8 cellular contexts compared by ENCODE assay signal in the genomic region with DNA sequence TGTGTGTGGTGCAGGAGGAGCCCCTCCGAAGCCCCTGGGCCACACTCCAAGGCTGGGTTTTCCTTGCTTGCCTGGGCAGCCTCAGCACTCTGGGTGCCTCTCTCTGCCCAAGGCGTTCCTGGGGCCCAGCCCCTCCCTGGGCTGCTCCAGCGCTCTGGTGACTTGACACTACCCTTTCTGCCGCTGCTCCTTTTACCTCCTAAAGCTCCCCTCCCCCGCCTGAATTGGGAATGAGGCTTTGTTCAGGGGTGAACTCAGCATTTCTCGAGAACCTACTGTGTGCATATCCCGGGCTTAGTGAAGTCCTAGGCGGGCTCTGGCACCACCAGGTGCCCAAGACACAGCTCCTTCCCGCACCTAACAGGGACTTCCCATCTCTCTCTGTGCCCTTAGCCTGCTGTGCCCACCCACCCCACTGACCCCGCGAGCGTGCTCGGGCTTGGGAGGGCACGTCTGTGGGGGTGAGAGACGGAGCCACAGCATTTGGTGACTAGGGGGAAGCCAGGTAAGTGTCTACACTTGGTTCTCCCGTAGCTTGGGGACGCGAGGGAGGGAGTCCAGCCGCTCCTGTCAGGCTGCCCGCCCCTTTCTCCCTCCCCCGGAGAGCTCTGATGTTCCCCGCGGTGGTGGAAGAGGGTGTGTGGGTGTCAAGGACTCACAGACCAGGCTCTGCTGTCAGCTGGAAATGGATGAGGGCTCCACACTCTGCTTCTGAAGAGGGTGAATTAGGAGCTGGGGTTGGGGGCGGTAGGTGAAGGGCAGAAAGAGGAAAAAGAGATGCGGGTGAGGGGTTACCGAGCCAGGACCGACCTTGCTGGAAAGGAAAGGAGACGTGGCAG. TPM values are rescaled to one million over a fixed set of nuclear protein-coding genes. Genes with fewer than 3 reads are reported as not detected.
DNase-seq lines count a peak whose midpoint lies in the region; ATAC-seq, FAIRE-seq and TF ChIP-seq lines count a peak whose summit lies in the region.

No MANE protein-coding gene starts in this region.

- peak overlapping the region; percentile 96 for H3K4me2 ChIP-seq in HepG2 (ENCODE audit: low read depth, low read length)

- H3K79me2 ChIP-seq in HepG2 (ENCODE audit: insufficient read depth, low read length): peaks cover 25% of the 10 kb centered on the region

- intact Hi-C loops in colonic mucosa (cut with DNase I) (no loop called here), HepG2 (cut with micrococcal nuclease; ENCODE audit: unreplicated experiment) (loop anchor here (5.0 kb wide), 1 partner anchor 68 kb away; no protein-coding TSS in a partner anchor)

- H3K27me3 Mint-ChIP-seq in stimulated activated naive CD8-positive, alpha-beta T cell treated with anti-CD3 and anti-CD28 coated beads, Interleukin-15, amount 100 ng/mL, for 72 hours: peaks cover 57% of the 10 kb centered on the region

- no TSS peak for BruUV-seq in HepG2 (replicated peaks; lab: Mats Ljungman, UMichigan)

- peak overlapping the region; percentile 29 for H2AFZ ChIP-seq in HepG2 (ENCODE audit: low read length)

- H4K20me1 ChIP-seq in HepG2 (ENCODE audit: insufficient read depth, low read length): peaks cover 12% of the 10 kb centered on the region; the same call in 1 of the 2 replicates

- in situ Hi-C loops in HepG2 (cut with HindIII; ENCODE audit: extremely low pct_ligation_motif_present, low pct_unique_long_range_greater_than_20kb): loop anchor here (5.0 kb wide), 1 partner anchor 73 kb away; no protein-coding TSS in a partner anchor

- no peak for TF ChIP-seq RAD21 in HepG2 (CRISPR knock-in tag; IDR thresholded peaks at IDR 0.05)

- no peaks in the 10 kb centered on the region for H3K36me3 ChIP-seq in colonic mucosa
- no peaks in the 10 kb centered on the region for H3K36me3 ChIP-seq in HepG2 (replicated peaks in 1 of 2; ENCODE audit: control insufficient read depth in 1 of 2, insufficient read depth in 2 of 2, low read length in 2 of 2)

- ATAC-seq in HepG2 (peak; percentile 50), HG03460 (IDR thresholded peaks at IDR 0.05; ENCODE audit: unreplicated experiment) (no peak)
- no peak for ATAC-seq in stimulated activated naive CD8-positive, alpha-beta T cell treated with anti-CD3 and anti-CD28 coated beads, Interleukin-15, amount 100 ng/mL, for 72 hours

- WGBS in HepG2 (ENCODE audit: low lambda C conversion rate): 0% methylated on average over 13 of the region's 28 CpGs

- TF ChIP-seq CTCF in GM12875 (IDR thresholded peaks at IDR 0.05; ENCODE audit: borderline replicate concordance, insufficient read depth, low read depth, low read length): no peak
- no peak for TF ChIP-seq CTCF in colonic mucosa (IDR thresholded peaks at IDR 0.05)
- no peak for TF ChIP-seq CTCF in HepG2 (CRISPR knock-in tag; IDR thresholded peaks at IDR 0.05)

- no peak for TF ChIP-seq POLR2A in HepG2 (IDR thresholded peaks at IDR 0.05; ENCODE audit: insufficient read depth in 1 of 2, low read depth in 2 of 2, low read length in 2 of 2)

- H3K4me3 Mint-ChIP-seq in stimulated activated naive CD8-positive, alpha-beta T cell treated with anti-CD3 and anti-CD28 coated beads, Interleukin-15, amount 100 ng/mL, for 72 hours: peak overlapping the region; percentile 91 to 98

- H3K9me3 ChIP-seq in colonic mucosa (no peaks in the 10 kb centered on the region), HepG2 (ENCODE audit: low read length) (no peaks in the 10 kb centered on the region)

- no peaks in the 10 kb centered on the region for H3K9me3 Mint-ChIP-seq in stimulated activated naive CD8-positive, alpha-beta T cell treated with anti-CD3 and anti-CD28 coated beads, Interleukin-15, amount 100 ng/mL, for 72 hours

- H3K4me3 ChIP-seq in GM12875 (ENCODE audit: low read depth, low read length): peak overlapping the region; percentile 56
- peak overlapping the region; percentile 47 for H3K4me3 ChIP-seq in colonic mucosa
- H3K4me3 ChIP-seq in HepG2 (replicated peaks in 1 of 3; ENCODE audit: insufficient read depth in 1 of 3, low read depth in 2 of 3, low read length in 3 of 3): peak overlapping the region; percentile 53 to 77 (median 56)

- no peak overlapping the region for H3K27ac ChIP-seq in colonic mucosa
- no peak overlapping the region for H3K27ac ChIP-seq in HepG2 (ENCODE audit: extremely low read length, insufficient read depth, low read length)

- peaks cover 77% of the 10 kb centered on the region for H3K4me1 Mint-ChIP-seq in stimulated activated naive CD8-positive, alpha-beta T cell treated with anti-CD3 and anti-CD28 coated beads, Interleukin-15, amount 100 ng/mL, for 72 hours

- TF ChIP-seq EP300 in HepG2 (IDR thresholded peaks at IDR 0.05; ENCODE audit: low read depth in 2 of 2, low read length in 2 of 2) (no peak), HepG2 (CRISPR knock-in tag; IDR thresholded peaks at IDR 0.05; ENCODE audit: borderline replicate concordance) (no peak)

- H3K27ac Mint-ChIP-seq in stimulated activated naive CD8-positive, alpha-beta T cell treated with anti-CD3 and anti-CD28 coated beads, Interleukin-15, amount 100 ng/mL, for 72 hours: peak overlapping the region; percentile 61 to 93

- CTCF ChIA-PET in HepG2 (lab: Yijun Ruan, JAX; ENCODE audit: low intra/inter-chr PET ratio, low total read pairs): interaction anchor here (1.2 kb wide), 1 partner anchor 165 kb away, joined by 3 read pairs; no protein-coding TSS in a partner anchor

- POLR2A ChIA-PET in HepG2 (lab: Yijun Ruan, JAX): interaction anchor here (0.6 to 2.7 kb wide), 7 partner anchors 13 to 1273 kb away, joined by 3 to 15 read pairs (median 4); partner anchors contain the start of genes CCDC9B, CHST14 and IVD

- DNase-seq in AG08396 (ENCODE audit: low spot score): peak; percentile 67
- peak; percentile 32 for DNase-seq in SK-N-DZ (ENCODE audit: low spot score)
- DNase-seq in colonic mucosa: peak; percentile 59
- peak; percentile 34 for DNase-seq in HepG2 (ENCODE audit: low spot score)
- DNase-seq in stimulated activated naive CD8-positive, alpha-beta T cell treated with anti-CD3 and anti-CD28 coated beads, Interleukin-15, amount 100 ng/mL, for 72 hours: peak in 1 of 2 donors; percentile 25
- no peak for DNase-seq in NCI-H774 (lab: John Stamatoyannopoulos, UW)

- H3K27me3 ChIP-seq in colonic mucosa: no peaks in the 10 kb centered on the region
- peaks cover 5 to 52% of the 10 kb centered on the region in 2 experiments; a peak in 4 of 5 replicates for H3K27me3 ChIP-seq in HepG2 (ENCODE audit: control insufficient read depth in 1 of 2, insufficient read depth in 2 of 2, low read length in 2 of 2)

- H3K4me1 ChIP-seq in colonic mucosa (peaks cover 10% of the 10 kb centered on the region), HepG2 (ENCODE audit: insufficient read depth, low read length) (peaks cover 75% of the 10 kb centered on the region)

- FAIRE-seq in HepG2 (lab: Jason Lieb, UNC): no peak

- H3K9ac ChIP-seq in colonic mucosa (ENCODE audit: low read depth in 2 of 2, low read length in 2 of 2): peak overlapping the region; percentile 54 to 81
- H3K9ac ChIP-seq in HepG2 (ENCODE audit: insufficient read depth, low read depth, low read length): peak overlapping the region; percentile 56; the same call in 1 of the 2 replicates

RNA-seq across cellular contexts. Expression of gene BAHD1, which starts 1.1 kb away (rescaled TPM):
- polyA plus RNA-seq in SK-N-DZ (2014; cell fraction: cytosol; rRNA removed): 21.6 and 24.7 TPM in 2 replicates
- polyA plus RNA-seq in SK-N-DZ (2014; cell fraction: nucleus; rRNA removed): 34.6 and 44.7 TPM in 2 replicates
- total RNA-seq in colonic mucosa (10 to 100 TPM; 25.3 to 26.3 TPM), HepG2 (2016; rRNA removed; fragmentation: Illumina TruSeq; extraction: Trizol) (8.1 and 8.7 TPM in 2 replicates)
- total RNA-seq in HepG2 (2016; cell fraction: cytosol; rRNA removed; fragmentation: Illumina TruSeq; extraction: Trizol; ENCODE audit: low read depth): 1.8 and 1.9 TPM in 2 replicates
- 7.1 and 8.8 TPM in 2 replicates for total RNA-seq in HepG2 (2016; cell fraction: insoluble cytoplasmic fraction; rRNA removed; fragmentation: Illumina TruSeq; extraction: Trizol)
- 4.5 and 4.7 TPM in 2 replicates for total RNA-seq in HepG2 (2016; cell fraction: membrane; rRNA removed; fragmentation: Illumina TruSeq; extraction: Trizol)
- 9.6 and 13.1 TPM in 2 replicates for total RNA-seq in HepG2 (2016; cell fraction: nucleus; rRNA removed; fragmentation: Illumina TruSeq; extraction: Trizol)
- polyA plus RNA-seq in HepG2 (2011; rRNA removed): 3.3 and 3.8 TPM in 2 replicates
- polyA plus RNA-seq in HepG2 (2011; cell fraction: cytosol; rRNA removed): 2.3 and 2.4 TPM in 2 replicates
- 9.7 and 10.3 TPM in 2 replicates for polyA plus RNA-seq in HepG2 (2011; cell fraction: nucleus; rRNA removed)
- 6.2 and 8.0 TPM in 2 replicates for polyA plus RNA-seq in HepG2 (2012)
- 0.53 and 0.62 TPM in 2 replicates for polyA plus RNA-seq in HepG2 (2016; cell fraction: cytosol; fragmentation: Illumina TruSeq; extraction: Trizol; ENCODE audit: low read depth)
- polyA plus RNA-seq in HepG2 (2016; cell fraction: insoluble cytoplasmic fraction; fragmentation: Illumina TruSeq; extraction: Trizol; ENCODE audit: low read depth): 8.2 and 10.1 TPM in 2 replicates
- 2.1 and 2.2 TPM in 2 replicates for polyA plus RNA-seq in HepG2 (2016; cell fraction: membrane; fragmentation: Illumina TruSeq; extraction: Trizol; ENCODE audit: low read depth)
- polyA plus RNA-seq in HepG2 (2016; cell fraction: nucleus; fragmentation: Illumina TruSeq; extraction: Trizol; ENCODE audit: insufficient read depth, low read depth): 14.7 and 18.8 TPM in 2 replicates
- polyA minus RNA-seq in HepG2 (2011; rRNA and poly(A)+ RNA removed; ENCODE audit: low replicate concordance): 6.1 and 10.5 TPM in 2 replicates
- 3.0 and 3.5 TPM in 2 replicates for polyA minus RNA-seq in HepG2 (2011; cell fraction: cytosol; rRNA and poly(A)+ RNA removed)
- polyA minus RNA-seq in HepG2 (2011; cell fraction: nucleus; rRNA and poly(A)+ RNA removed): 5.3 and 9.8 TPM in 2 replicates

RNA-seq across cellular contexts. Expression of gene CHST14, which starts 31.1 kb away (rescaled TPM):
- polyA plus RNA-seq in SK-N-DZ (2014; cell fraction: cytosol; rRNA removed): 16.2 and 18.3 TPM in 2 replicates
- polyA plus RNA-seq in SK-N-DZ (2014; cell fraction: nucleus; rRNA removed): 5.8 and 7.1 TPM in 2 replicates
- total RNA-seq in colonic mucosa (1 to 10 TPM; 3.9 to 4.5 TPM), HepG2 (2016; rRNA removed; fragmentation: Illumina TruSeq; extraction: Trizol) (6.4 and 12.4 TPM in 2 replicates)
- 1.7 and 1.9 TPM in 2 replicates for total RNA-seq in HepG2 (2016; cell fraction: cytosol; rRNA removed; fragmentation: Illumina TruSeq; extraction: Trizol; ENCODE audit: low read depth)
- total RNA-seq in HepG2 (2016; cell fraction: insoluble cytoplasmic fraction; rRNA removed; fragmentation: Illumina TruSeq; extraction: Trizol): 5.9 and 12.8 TPM in 2 replicates
- total RNA-seq in HepG2 (2016; cell fraction: membrane; rRNA removed; fragmentation: Illumina TruSeq; extraction: Trizol): 6.3 and 7.3 TPM in 2 replicates
- total RNA-seq in HepG2 (2016; cell fraction: nucleus; rRNA removed; fragmentation: Illumina TruSeq; extraction: Trizol): 12.7 and 15.0 TPM in 2 replicates
- polyA plus RNA-seq in HepG2 (2011; rRNA removed): 8.6 and 8.9 TPM in 2 replicates
- polyA plus RNA-seq in HepG2 (2011; cell fraction: cytosol; rRNA removed): 9.6 and 9.8 TPM in 2 replicates
- 4.4 and 4.5 TPM in 2 replicates for polyA plus RNA-seq in HepG2 (2011; cell fraction: nucleus; rRNA removed)
- polyA plus RNA-seq in HepG2 (2012): 9.6 and 9.8 TPM in 2 replicates
- 3.1 and 3.8 TPM in 2 replicates for polyA plus RNA-seq in HepG2 (2016; cell fraction: cytosol; fragmentation: Illumina TruSeq; extraction: Trizol; ENCODE audit: low read depth)
- polyA plus RNA-seq in HepG2 (2016; cell fraction: insoluble cytoplasmic fraction; fragmentation: Illumina TruSeq; extraction: Trizol; ENCODE audit: low read depth): 10.8 and 12.3 TPM in 2 replicates
- 6.3 and 7.2 TPM in 2 replicates for polyA plus RNA-seq in HepG2 (2016; cell fraction: membrane; fragmentation: Illumina TruSeq; extraction: Trizol; ENCODE audit: low read depth)
- polyA plus RNA-seq in HepG2 (2016; cell fraction: nucleus; fragmentation: Illumina TruSeq; extraction: Trizol; ENCODE audit: insufficient read depth, low read depth): 35.3 and 38.8 TPM in 2 replicates
- polyA minus RNA-seq in HepG2 (2011; rRNA and poly(A)+ RNA removed; ENCODE audit: low replicate concordance): 10.7 and 13.2 TPM in 2 replicates
- 7.1 and 8.4 TPM in 2 replicates for polyA minus RNA-seq in HepG2 (2011; cell fraction: cytosol; rRNA and poly(A)+ RNA removed)
- 3.0 and 3.2 TPM in 2 replicates for polyA minus RNA-seq in HepG2 (2011; cell fraction: nucleus; rRNA and poly(A)+ RNA removed)

RNA-seq across cellular contexts. Expression of gene IVD, which starts 34.1 kb away (rescaled TPM):
- polyA plus RNA-seq in SK-N-DZ (2014; cell fraction: cytosol; rRNA removed): 15.4 and 25.4 TPM in 2 replicates
- 44.9 and 45.8 TPM in 2 replicates for polyA plus RNA-seq in SK-N-DZ (2014; cell fraction: nucleus; rRNA removed)
- total RNA-seq in colonic mucosa (10 to 100 TPM; 74.1 to 86.1 TPM), HepG2 (2016; rRNA removed; fragmentation: Illumina TruSeq; extraction: Trizol) (48.0 and 61.3 TPM in 2 replicates)
- 10.0 and 11.4 TPM in 2 replicates for total RNA-seq in HepG2 (2016; cell fraction: cytosol; rRNA removed; fragmentation: Illumina TruSeq; extraction: Trizol; ENCODE audit: low read depth)
- 52.6 and 57.5 TPM in 2 replicates for total RNA-seq in HepG2 (2016; cell fraction: insoluble cytoplasmic fraction; rRNA removed; fragmentation: Illumina TruSeq; extraction: Trizol)
- total RNA-seq in HepG2 (2016; cell fraction: membrane; rRNA removed; fragmentation: Illumina TruSeq; extraction: Trizol): 16.7 and 18.2 TPM in 2 replicates
- total RNA-seq in HepG2 (2016; cell fraction: nucleus; rRNA removed; fragmentation: Illumina TruSeq; extraction: Trizol): 53.6 and 56.9 TPM in 2 replicates
- 53.9 and 56.6 TPM in 2 replicates for polyA plus RNA-seq in HepG2 (2011; rRNA removed)
- polyA plus RNA-seq in HepG2 (2011; cell fraction: cytosol; rRNA removed): 51.5 and 58.7 TPM in 2 replicates
- 50.0 and 59.6 TPM in 2 replicates for polyA plus RNA-seq in HepG2 (2011; cell fraction: nucleus; rRNA removed)
- polyA plus RNA-seq in HepG2 (2012): 38.1 and 46.1 TPM in 2 replicates
- polyA plus RNA-seq in HepG2 (2016; cell fraction: cytosol; fragmentation: Illumina TruSeq; extraction: Trizol; ENCODE audit: low read depth): 4.8 and 5.5 TPM in 2 replicates
- polyA plus RNA-seq in HepG2 (2016; cell fraction: insoluble cytoplasmic fraction; fragmentation: Illumina TruSeq; extraction: Trizol; ENCODE audit: low read depth): 49.0 and 58.9 TPM in 2 replicates
- polyA plus RNA-seq in HepG2 (2016; cell fraction: membrane; fragmentation: Illumina TruSeq; extraction: Trizol; ENCODE audit: low read depth): 9.2 and 11.0 TPM in 2 replicates
- polyA plus RNA-seq in HepG2 (2016; cell fraction: nucleus; fragmentation: Illumina TruSeq; extraction: Trizol; ENCODE audit: insufficient read depth, low read depth): 72.4 and 89.1 TPM in 2 replicates
- polyA minus RNA-seq in HepG2 (2011; rRNA and poly(A)+ RNA removed; ENCODE audit: low replicate concordance): 75.5 and 101 TPM in 2 replicates
- polyA minus RNA-seq in HepG2 (2011; cell fraction: cytosol; rRNA and poly(A)+ RNA removed): 31.7 and 40.8 TPM in 2 replicates
- polyA minus RNA-seq in HepG2 (2011; cell fraction: nucleus; rRNA and poly(A)+ RNA removed): 71.8 and 74.3 TPM in 2 replicates

RNA-seq across cellular contexts. Expression of gene KNSTRN, which starts 57.2 kb away (rescaled TPM):
- 176 and 184 TPM in 2 replicates for polyA plus RNA-seq in SK-N-DZ (2014; cell fraction: cytosol; rRNA removed)
- polyA plus RNA-seq in SK-N-DZ (2014; cell fraction: nucleus; rRNA removed): 115 and 116 TPM in 2 replicates
- 10 to 100 TPM; 12.2 to 51.2 TPM for total RNA-seq in colonic mucosa
- 62.3 and 82.1 TPM in 2 replicates for total RNA-seq in HepG2 (2016; rRNA removed; fragmentation: Illumina TruSeq; extraction: Trizol)
- total RNA-seq in HepG2 (2016; cell fraction: cytosol; rRNA removed; fragmentation: Illumina TruSeq; extraction: Trizol; ENCODE audit: low read depth): 28.6 and 31.3 TPM in 2 replicates
- 60.3 and 80.7 TPM in 2 replicates for total RNA-seq in HepG2 (2016; cell fraction: insoluble cytoplasmic fraction; rRNA removed; fragmentation: Illumina TruSeq; extraction: Trizol)
- total RNA-seq in HepG2 (2016; cell fraction: membrane; rRNA removed; fragmentation: Illumina TruSeq; extraction: Trizol): 43.2 and 48.2 TPM in 2 replicates
- total RNA-seq in HepG2 (2016; cell fraction: nucleus; rRNA removed; fragmentation: Illumina TruSeq; extraction: Trizol): 31.0 and 33.7 TPM in 2 replicates
- polyA plus RNA-seq in HepG2 (2011; rRNA removed): 12.9 and 20.3 TPM in 2 replicates
- 11.9 and 12.5 TPM in 2 replicates for polyA plus RNA-seq in HepG2 (2011; cell fraction: cytosol; rRNA removed)
- polyA plus RNA-seq in HepG2 (2011; cell fraction: nucleus; rRNA removed): 10.3 and 10.6 TPM in 2 replicates
- 13.8 and 21.5 TPM in 2 replicates for polyA plus RNA-seq in HepG2 (2012)
- polyA plus RNA-seq in HepG2 (2016; cell fraction: cytosol; fragmentation: Illumina TruSeq; extraction: Trizol; ENCODE audit: low read depth): 15.1 and 18.4 TPM in 2 replicates
- 70.7 and 72.8 TPM in 2 replicates for polyA plus RNA-seq in HepG2 (2016; cell fraction: insoluble cytoplasmic fraction; fragmentation: Illumina TruSeq; extraction: Trizol; ENCODE audit: low read depth)
- polyA plus RNA-seq in HepG2 (2016; cell fraction: membrane; fragmentation: Illumina TruSeq; extraction: Trizol; ENCODE audit: low read depth): 25.7 and 26.6 TPM in 2 replicates
- 48.7 and 55.8 TPM in 2 replicates for polyA plus RNA-seq in HepG2 (2016; cell fraction: nucleus; fragmentation: Illumina TruSeq; extraction: Trizol; ENCODE audit: insufficient read depth, low read depth)
- 9.8 and 86.6 TPM in 2 replicates for polyA minus RNA-seq in HepG2 (2011; rRNA and poly(A)+ RNA removed; ENCODE audit: low replicate concordance)
- polyA minus RNA-seq in HepG2 (2011; cell fraction: cytosol; rRNA and poly(A)+ RNA removed): 9.2 and 11.1 TPM in 2 replicates
- polyA minus RNA-seq in HepG2 (2011; cell fraction: nucleus; rRNA and poly(A)+ RNA removed): 17.2 and 23.4 TPM in 2 replicates
